ENCODE assay signal across 33 cellular contexts in the genomic region with DNA sequence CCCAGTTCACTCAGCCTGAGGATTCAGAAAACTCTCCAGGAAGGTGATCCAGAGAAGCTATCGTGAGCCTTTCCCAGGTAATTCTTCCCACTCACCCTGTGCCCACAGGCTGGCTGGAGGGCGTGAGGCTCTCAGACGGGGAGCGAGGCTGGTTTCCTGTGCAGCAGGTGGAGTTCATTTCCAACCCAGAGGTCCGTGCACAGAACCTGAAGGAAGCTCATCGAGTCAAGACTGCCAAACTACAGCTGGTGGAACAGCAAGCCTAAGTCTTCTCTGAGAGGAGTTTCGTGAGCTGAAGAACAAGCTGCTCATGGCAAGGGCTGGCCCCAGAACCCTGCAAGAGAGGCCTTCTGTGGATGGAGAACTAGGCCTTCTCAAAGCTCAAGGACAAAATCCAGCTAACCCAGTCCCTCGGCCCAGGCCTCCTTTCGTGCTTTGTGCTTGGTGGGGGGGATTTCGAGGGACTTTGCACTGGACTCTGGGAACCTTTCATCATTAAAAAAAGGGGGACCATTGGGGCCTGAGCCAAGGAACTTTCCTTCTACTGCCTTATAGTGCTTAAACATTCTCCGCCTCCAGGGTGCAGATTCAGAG. TPM values are rescaled to one million over a fixed set of nuclear protein-coding genes. Genes with fewer than 3 reads are reported as not detected.
"Had no signal": no experiment of that assay in that cellular context is flagged by ENCODE, and none has a peak within 500 bp of the region (broad histone marks: within the 10 kb centered on the region; RNA-seq: fewer than 3 reads in every experiment).

No MANE protein-coding gene starts in this region.

- H3K27ac Mint-ChIP-seq: immature natural killer cell; memory B cell; natural killer cell treated with Interleukin-12 subunit alpha and Interleukin-12 subunit beta and Interleukin-15 and Interleukin-18, amount 100 ng/mL, for 72 hours; stimulated activated memory B cell treated with anti-CD40 and anti-IgM and Interleukin-4, amounts not matched to agents 10 μg/mL and 1 μg/mL and 100 μg/mL, for 72 hours had no signal

- H3K27ac ChIP-seq: left ventricle myocardium inferior, pancreas, psoas muscle, right atrium auricular region, right lobe of liver, testis, thyroid gland, transverse colon, upper lobe of right lung had no signal

- H3K27me3 ChIP-seq: pancreas, right atrium auricular region, right lobe of liver, testis, thyroid gland, transverse colon, upper lobe of right lung had no signal

- H3K4me3 ChIP-seq: left ventricle myocardium inferior, lung, mucosa of descending colon, pancreas, psoas muscle, right atrium auricular region, right lobe of liver, smooth muscle cell, testis, thyroid gland, transverse colon, upper lobe of right lung had no signal

- H3K4me1 ChIP-seq: left ventricle myocardium inferior, pancreas, psoas muscle, right atrium auricular region, right lobe of liver, testis, upper lobe of right lung had no signal

- H3K36me3 ChIP-seq: right atrium auricular region had no signal

- H3K4me1 Mint-ChIP-seq: immature natural killer cell had no signal

- H3K36me3 Mint-ChIP-seq: natural killer cell treated with Interleukin-12 subunit alpha and Interleukin-12 subunit beta and Interleukin-15 and Interleukin-18, amount 100 ng/mL, for 72 hours had no signal

- DNase-seq: hypothalamus; immature natural killer cell; left ventricle myocardium inferior; midbrain; mucosa of descending colon; naive thymus-derived CD4-positive, alpha-beta T cell; pancreas; psoas muscle; right lobe of liver; stimulated activated CD4-positive, alpha-beta T cell treated with anti-CD3 and anti-CD28 coated beads, Interleukin-1b, Interleukin-23, amount 100 ng/mL, for 48 hours; stimulated activated CD4-positive, alpha-beta T cell treated with anti-CD3 and anti-CD28 coated beads, Interleukin-2, amount 100 ng/mL, for 48 hours; stimulated activated CD4-positive, alpha-beta T cell treated with anti-CD3 and anti-CD28 coated beads, Interleukin-4, amount 100 ng/mL, for 4 hours; stimulated activated CD8-positive, alpha-beta memory T cell treated with anti-CD3 and anti-CD28 coated beads, Interleukin-4, amount 100 ng/mL, for 48 hours; stimulated activated naive CD4-positive, alpha-beta T cell treated with Interleukin-2 at 50 U/mL for 16 hours; stimulated activated naive CD8-positive, alpha-beta T cell treated with anti-CD3 and anti-CD28 coated beads, Interleukin-15, amount 100 ng/mL, for 72 hours; substantia nigra; testis; thyroid gland; transverse colon; upper lobe of right lung had no signal

- H3K4me3 Mint-ChIP-seq: immature natural killer cell; memory B cell; naive thymus-derived CD4-positive, alpha-beta T cell; natural killer cell treated with Interleukin-12 subunit alpha and Interleukin-12 subunit beta and Interleukin-15 and Interleukin-18, amount 100 ng/mL, for 72 hours; stimulated activated memory B cell treated with anti-CD40 and anti-IgM and Interleukin-4, amounts not matched to agents 10 μg/mL and 1 μg/mL and 100 μg/mL, for 72 hours; stimulated activated naive CD8-positive, alpha-beta T cell treated with anti-CD3 and anti-CD28 coated beads, Interleukin-15, amount 100 ng/mL, for 72 hours had no signal

- H3K27me3 Mint-ChIP-seq: naive thymus-derived CD4-positive, alpha-beta T cell; stimulated activated naive CD8-positive, alpha-beta T cell treated with anti-CD3 and anti-CD28 coated beads, Interleukin-15, amount 100 ng/mL, for 72 hours had no signal

- H3K9me3 Mint-ChIP-seq: immature natural killer cell; memory B cell; natural killer cell treated with Interleukin-12 subunit alpha and Interleukin-12 subunit beta and Interleukin-15 and Interleukin-18, amount 100 ng/mL, for 72 hours; stimulated activated memory B cell treated with anti-CD40 and anti-IgM and Interleukin-4, amounts not matched to agents 10 μg/mL and 1 μg/mL and 100 μg/mL, for 72 hours; stimulated activated naive CD8-positive, alpha-beta T cell treated with anti-CD3 and anti-CD28 coated beads, Interleukin-15, amount 100 ng/mL, for 72 hours had no signal

- ATAC-seq: mucosa of descending colon; naive thymus-derived CD4-positive, alpha-beta T cell; natural killer cell treated with Interleukin-12 subunit alpha and Interleukin-12 subunit beta and Interleukin-15 and Interleukin-18, amount 100 ng/mL, for 72 hours; pancreas; psoas muscle; right lobe of liver; stimulated activated memory B cell treated with anti-CD40 and anti-IgM and Interleukin-4, amounts not matched to agents 10 μg/mL and 1 μg/mL and 100 μg/mL, for 72 hours; stimulated activated naive CD8-positive, alpha-beta T cell treated with anti-CD3 and anti-CD28 coated beads, Interleukin-15, amount 100 ng/mL, for 72 hours; upper lobe of right lung had no signal

- H3K4me2 ChIP-seq: smooth muscle cell had no signal

- H3K9me3 ChIP-seq: left ventricle myocardium inferior, mucosa of descending colon, pancreas, psoas muscle, right atrium auricular region, right lobe of liver, testis, thyroid gland, transverse colon, upper lobe of right lung had no signal

RNA-seq across cellular contexts. Expression of a gene that starts 23.6 kb away (rescaled TPM):
- total RNA-seq: kidney epithelial cell; left ventricle myocardium inferior; lower leg skin; lung; mesenteric fat pad; mucosa of descending colon; myocyte; naive thymus-derived CD4-positive, alpha-beta T cell; natural killer cell treated with Interleukin-12 subunit alpha and Interleukin-12 subunit beta and Interleukin-15 and Interleukin-18, amount 100 ng/mL, for 72 hours; omental fat pad; pancreas; psoas muscle; right atrium auricular region; right lobe of liver; skeletal muscle tissue; smooth muscle cell; thyroid gland; transverse colon; upper lobe of right lung had no signal
- polyA plus RNA-seq: immature natural killer cell; lung; naive thymus-derived CD4-positive, alpha-beta T cell; neural cell; pancreas; psoas muscle; smooth muscle cell had no signal

RNA-seq across cellular contexts. Expression of a gene that starts 24.7 kb away (rescaled TPM):
- polyA plus RNA-seq: neural cell had no signal
